ENCODE assay signal across 13 cellular contexts in genomic region chr6:78614961-78615360, GRCh38.
DNase-seq lines count a peak whose midpoint lies in the region; ATAC-seq and TF ChIP-seq lines count a peak whose summit lies in the region.
"Had no signal": no experiment of that assay in that cellular context is flagged by ENCODE, and none has a peak within 500 bp of the region (broad histone marks: within the 10 kb centered on the region; RNA-seq: fewer than 3 reads in every experiment).

No MANE protein-coding gene starts in this region.

- H3K4me1 Mint-ChIP-seq in osteocyte (ENCODE audit: unreplicated experiment), result peaks cover 16% of the 10 kb centered on the region
- H3K4me1 Mint-ChIP-seq in activated CD4-positive, alpha-beta memory T cell treated with anti-CD3 and anti-CD28 coated beads, Interleukin-2, amount 10 ng/mL, durations not matched to agents 7 days and 5 days, result no peaks in the 10 kb centered on the region
- H3K4me1 Mint-ChIP-seq: CD14-positive monocyte, immature natural killer cell had no signal

- no peaks in the 10 kb centered on the region for H3K9me3 Mint-ChIP-seq in osteocyte (ENCODE audit: unreplicated experiment)
- no peaks in the 10 kb centered on the region for H3K9me3 Mint-ChIP-seq in activated CD4-positive, alpha-beta memory T cell treated with anti-CD3 and anti-CD28 coated beads, Interleukin-2, amount 10 ng/mL, durations not matched to agents 7 days and 5 days

- POLR2A ChIA-PET in activated CD4-positive, alpha-beta memory T cell treated with anti-CD3 and anti-CD28 coated beads, Interleukin-2, amount 10 ng/mL, durations not matched to agents 7 days and 5 days (lab: Charles Lee), result no interaction called here

- CTCF ChIA-PET in activated CD4-positive, alpha-beta memory T cell treated with anti-CD3 and anti-CD28 coated beads, Interleukin-2, amount 10 ng/mL, durations not matched to agents 7 days and 5 days (lab: Charles Lee), result no interaction called here

- DNase-seq in osteocyte (ENCODE audit: extremely low spot score, unreplicated experiment) (no peak), cerebellar cortex (ENCODE audit: low spot score) (no peak), HT-29 (ENCODE audit: low spot score) (no peak)
- DNase-seq in activated CD4-positive, alpha-beta memory T cell treated with anti-CD3 and anti-CD28 coated beads, Interleukin-2, amount 10 ng/mL, durations not matched to agents 7 days and 5 days, result no peak
- DNase-seq: effector memory CD4-positive, alpha-beta T cell; immature natural killer cell; NCI-H1417; NCI-H526; T-helper 9 cell had no signal

- H3K27me3 Mint-ChIP-seq in osteocyte (ENCODE audit: unreplicated experiment), result no peaks in the 10 kb centered on the region
- H3K27me3 Mint-ChIP-seq in activated CD4-positive, alpha-beta memory T cell treated with anti-CD3 and anti-CD28 coated beads, Interleukin-2, amount 10 ng/mL, durations not matched to agents 7 days and 5 days, result no peaks in the 10 kb centered on the region

- TF ChIP-seq CTCF in osteocyte (IDR thresholded peaks at IDR 0.05), result no peak

- no peaks in the 10 kb centered on the region for H3K36me3 Mint-ChIP-seq in osteocyte (ENCODE audit: unreplicated experiment)
- H3K36me3 Mint-ChIP-seq in activated CD4-positive, alpha-beta memory T cell treated with anti-CD3 and anti-CD28 coated beads, Interleukin-2, amount 10 ng/mL, durations not matched to agents 7 days and 5 days (ENCODE audit: low read depth), result no peaks in the 10 kb centered on the region
- H3K36me3 Mint-ChIP-seq: CD14-positive monocyte, immature natural killer cell had no signal

- peak overlapping the region; percentile 2 for H3K4me3 Mint-ChIP-seq in osteocyte (ENCODE audit: unreplicated experiment)
- no peak overlapping the region for H3K4me3 Mint-ChIP-seq in activated CD4-positive, alpha-beta memory T cell treated with anti-CD3 and anti-CD28 coated beads, Interleukin-2, amount 10 ng/mL, durations not matched to agents 7 days and 5 days
- H3K4me3 Mint-ChIP-seq: CD14-positive monocyte, immature natural killer cell had no signal

- H3K27ac Mint-ChIP-seq in osteocyte (ENCODE audit: unreplicated experiment), result peak overlapping the region; percentile 42
- H3K27ac Mint-ChIP-seq in activated CD4-positive, alpha-beta memory T cell treated with anti-CD3 and anti-CD28 coated beads, Interleukin-2, amount 10 ng/mL, durations not matched to agents 7 days and 5 days, result no peak overlapping the region
- H3K27ac Mint-ChIP-seq: CD14-positive monocyte, immature natural killer cell had no signal

- peak; percentile 70 for ATAC-seq in GM19324 (IDR thresholded peaks at IDR 0.05; ENCODE audit: low FRiP score, unreplicated experiment)
- ATAC-seq in HG02588 (IDR thresholded peaks at IDR 0.05; ENCODE audit: unreplicated experiment), result peak; percentile 40
- peak; percentile 63 for ATAC-seq in HG03378 (IDR thresholded peaks at IDR 0.05; ENCODE audit: unreplicated experiment)
